Comparison of ENCODE assay signal across 21 cellular contexts in the genomic region with DNA sequence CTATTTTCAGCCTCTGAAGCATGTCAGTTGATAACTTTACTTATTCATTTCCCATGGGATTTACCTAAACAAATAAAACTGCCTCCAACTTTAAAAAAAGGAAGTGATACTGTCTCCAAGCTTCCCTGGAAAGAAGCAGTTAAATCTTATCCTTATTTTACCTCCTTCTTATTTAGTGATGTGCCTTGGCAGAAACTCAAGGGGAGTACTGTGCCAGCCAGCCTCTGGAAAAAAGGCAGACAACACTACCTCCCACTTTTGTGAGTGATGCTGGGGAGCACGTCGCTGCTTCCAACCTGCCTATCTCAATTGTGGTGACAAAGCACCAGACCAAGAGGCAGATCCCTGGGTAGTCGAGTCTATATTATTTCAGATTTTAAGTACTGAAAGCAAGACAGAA.
A peak's percentile ranks its signal among the peaks of the same experiment; 100 is the strongest.
DNase-seq lines count a peak whose midpoint lies in the region; ATAC-seq, FAIRE-seq and TF ChIP-seq lines count a peak whose summit lies in the region.
"Had no signal": no experiment of that assay in that cellular context is flagged by ENCODE, and none has a peak within 500 bp of the region (broad histone marks: within the 10 kb centered on the region; RNA-seq: fewer than 3 reads in every experiment).

No MANE protein-coding gene starts in this region.

- DNase-seq in Ammon's horn (ENCODE audit: low spot score): peak; percentile 11
- DNase-seq in GM12891 (ENCODE audit: insufficient read length, low spot score): no peak
- peak; percentile 1 for DNase-seq in fibroblast of mammary gland (ENCODE audit: low read depth)
- no peak for DNase-seq in NCI-H526 treated with DMSO at 0.1 percent for 48 hours (lab: John Stamatoyannopoulos, UW)
- no peak for DNase-seq in activated CD4-positive, alpha-beta T cell treated with anti-CD3 and anti-CD28 coated beads for 1 hour
- no peak for DNase-seq in NCI-H146 treated with DMSO at 0.1 percent for 48 hours (lab: John Stamatoyannopoulos, UW; ENCODE audit: unreplicated experiment)
- no peak for DNase-seq in cerebellar nuclear complex (lab: John Stamatoyannopoulos, UW)
- DNase-seq: activated CD8-positive, alpha-beta T cell treated with anti-CD3 and anti-CD28 coated beads for 36 hours; activated effector memory CD4-positive, alpha-beta T cell treated with Interleukin-2 at 50 U/mL for 16 hours; activated naive CD8-positive, alpha-beta T cell treated with anti-CD3 and anti-CD28 coated beads, Interleukin-2, amount 10 ng/mL, durations not matched to agents 7 days and 5 days; effector CD4-positive, alpha-beta T cell; NCI-H1436 treated with DMSO at 0.1 percent for 48 hours; NCI-H774; stimulated activated CD4-positive, alpha-beta T cell treated with anti-CD3 and anti-CD28 coated beads, Interleukin-15, amount 100 ng/mL, for 24 hours; thyroid gland had no signal

- FAIRE-seq in GM12891 (lab: Jason Lieb, UNC): no peak
- FAIRE-seq: D721Med, islet of Langerhans had no signal

- ATAC-seq in SK-N-SH treated with all-trans-retinoic acid at 6 μM for 48 hours: peak; percentile 89
- ATAC-seq: activated CD8-positive, alpha-beta T cell treated with anti-CD3 and anti-CD28 coated beads for 36 hours; gastroesophageal sphincter; sciatic nerve had no signal

- TF ChIP-seq POLR2A in GM12891 (IDR thresholded peaks at IDR 0.05; ENCODE audit: low read depth, low read length): no peak

- no peak overlapping the region for H3K4me3 ChIP-seq in fibroblast of mammary gland (ENCODE audit: control insufficient read depth, low read depth, low read length)
- H3K4me3 ChIP-seq: gastroesophageal sphincter, lung, thyroid gland had no signal

- no peak for TF ChIP-seq CTCF in fibroblast of mammary gland (conservative IDR thresholded peaks at IDR 0.05; ENCODE audit: control insufficient read depth, insufficient read depth, low read depth, low read length)

TF ChIP-seq in GM12891, 5 proteins besides CTCF, POLR2A, EP300 and RAD21:
- TF ChIP-seq SPI1 (IDR thresholded peaks at IDR 0.05; ENCODE audit: low read depth, low read length) (0 out of 2 replicates have a peak, but pooled peaks have one; percentile 11), POLR2AphosphoS5 (IDR thresholded peaks at IDR 0.05; ENCODE audit: low read depth, low read length) (no peak), TAF1 (IDR thresholded peaks at IDR 0.05; ENCODE audit: low read depth, low read length) (no peak), POU2F2 (IDR thresholded peaks at IDR 0.05; ENCODE audit: low read depth, low read length) (no peak)

TF ChIP-seq in SK-N-SH treated with all-trans-retinoic acid at 6 μM for 48 hours, 23 proteins besides CTCF, POLR2A, EP300 and RAD21:
- no peak for TF ChIP-seq ZC3H10 (CRISPR knock-in tag; IDR thresholded peaks at IDR 0.05)
- TF ChIP-seq ZFP3 (CRISPR knock-in tag; IDR thresholded peaks at IDR 0.05): no peak
- no peak for TF ChIP-seq ZFP30 (CRISPR knock-in tag; IDR thresholded peaks at IDR 0.05)
- no peak for TF ChIP-seq TCF4 (CRISPR knock-in tag; IDR thresholded peaks at IDR 0.05; ENCODE audit: borderline replicate concordance)
- no peak for TF ChIP-seq ARNTL (CRISPR knock-in tag; IDR thresholded peaks at IDR 0.05; ENCODE audit: borderline replicate concordance, low read depth)
- no peak for TF ChIP-seq BACH2 (CRISPR knock-in tag; IDR thresholded peaks at IDR 0.05; ENCODE audit: borderline replicate concordance)
- TF ChIP-seq, protein P1, sequence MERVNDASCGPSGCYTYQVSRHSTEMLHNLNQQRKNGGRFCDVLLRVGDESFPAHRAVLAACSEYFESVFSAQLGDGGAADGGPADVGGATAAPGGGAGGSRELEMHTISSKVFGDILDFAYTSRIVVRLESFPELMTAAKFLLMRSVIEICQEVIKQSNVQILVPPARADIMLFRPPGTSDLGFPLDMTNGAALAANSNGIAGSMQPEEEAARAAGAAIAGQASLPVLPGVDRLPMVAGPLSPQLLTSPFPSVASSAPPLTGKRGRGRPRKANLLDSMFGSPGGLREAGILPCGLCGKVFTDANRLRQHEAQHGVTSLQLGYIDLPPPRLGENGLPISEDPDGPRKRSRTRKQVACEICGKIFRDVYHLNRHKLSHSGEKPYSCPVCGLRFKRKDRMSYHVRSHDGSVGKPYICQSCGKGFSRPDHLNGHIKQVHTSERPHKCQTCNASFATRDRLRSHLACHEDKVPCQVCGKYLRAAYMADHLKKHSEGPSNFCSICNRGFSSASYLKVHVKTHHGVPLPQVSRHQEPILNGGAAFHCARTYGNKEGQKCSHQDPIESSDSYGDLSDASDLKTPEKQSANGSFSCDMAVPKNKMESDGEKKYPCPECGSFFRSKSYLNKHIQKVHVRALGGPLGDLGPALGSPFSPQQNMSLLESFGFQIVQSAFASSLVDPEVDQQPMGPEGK (CRISPR knock-in tag; IDR thresholded peaks at IDR 0.05; ENCODE audit: borderline replicate concordance): no peak
- no peak for TF ChIP-seq ZNF8 (CRISPR knock-in tag; IDR thresholded peaks at IDR 0.05)
- TF ChIP-seq ESRRG (CRISPR knock-in tag; IDR thresholded peaks at IDR 0.05): no peak
- TF ChIP-seq TOX (CRISPR knock-in tag; IDR thresholded peaks at IDR 0.05; ENCODE audit: borderline replicate concordance): no peak
- TF ChIP-seq SNAI2 (CRISPR knock-in tag; IDR thresholded peaks at IDR 0.05): no peak
- TF ChIP-seq, protein P2, sequence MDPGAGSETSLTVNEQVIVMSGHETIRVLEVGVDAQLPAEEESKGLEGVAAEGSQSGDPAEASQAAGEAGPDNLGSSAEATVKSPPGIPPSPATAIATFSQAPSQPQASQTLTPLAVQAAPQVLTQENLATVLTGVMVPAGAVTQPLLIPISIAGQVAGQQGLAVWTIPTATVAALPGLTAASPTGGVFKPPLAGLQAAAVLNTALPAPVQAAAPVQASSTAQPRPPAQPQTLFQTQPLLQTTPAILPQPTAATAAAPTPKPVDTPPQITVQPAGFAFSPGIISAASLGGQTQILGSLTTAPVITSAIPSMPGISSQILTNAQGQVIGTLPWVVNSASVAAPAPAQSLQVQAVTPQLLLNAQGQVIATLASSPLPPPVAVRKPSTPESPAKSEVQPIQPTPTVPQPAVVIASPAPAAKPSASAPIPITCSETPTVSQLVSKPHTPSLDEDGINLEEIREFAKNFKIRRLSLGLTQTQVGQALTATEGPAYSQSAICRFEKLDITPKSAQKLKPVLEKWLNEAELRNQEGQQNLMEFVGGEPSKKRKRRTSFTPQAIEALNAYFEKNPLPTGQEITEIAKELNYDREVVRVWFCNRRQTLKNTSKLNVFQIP (CRISPR knock-in tag; IDR thresholded peaks at IDR 0.05; ENCODE audit: borderline replicate concordance, low read depth): no peak
- TF ChIP-seq ISL1 (CRISPR knock-in tag; IDR thresholded peaks at IDR 0.05): no peak
- no peak for TF ChIP-seq ZNF70 (CRISPR knock-in tag; IDR thresholded peaks at IDR 0.05)
- TF ChIP-seq PPARA (CRISPR knock-in tag; IDR thresholded peaks at IDR 0.05; ENCODE audit: borderline replicate concordance): no peak
- no peak for TF ChIP-seq CSDC2 (CRISPR knock-in tag; IDR thresholded peaks at IDR 0.05)
- TF ChIP-seq ZNF565 (CRISPR knock-in tag; conservative IDR thresholded peaks at IDR 0.05; ENCODE audit: low read depth): no peak
- TF ChIP-seq, protein P3, sequence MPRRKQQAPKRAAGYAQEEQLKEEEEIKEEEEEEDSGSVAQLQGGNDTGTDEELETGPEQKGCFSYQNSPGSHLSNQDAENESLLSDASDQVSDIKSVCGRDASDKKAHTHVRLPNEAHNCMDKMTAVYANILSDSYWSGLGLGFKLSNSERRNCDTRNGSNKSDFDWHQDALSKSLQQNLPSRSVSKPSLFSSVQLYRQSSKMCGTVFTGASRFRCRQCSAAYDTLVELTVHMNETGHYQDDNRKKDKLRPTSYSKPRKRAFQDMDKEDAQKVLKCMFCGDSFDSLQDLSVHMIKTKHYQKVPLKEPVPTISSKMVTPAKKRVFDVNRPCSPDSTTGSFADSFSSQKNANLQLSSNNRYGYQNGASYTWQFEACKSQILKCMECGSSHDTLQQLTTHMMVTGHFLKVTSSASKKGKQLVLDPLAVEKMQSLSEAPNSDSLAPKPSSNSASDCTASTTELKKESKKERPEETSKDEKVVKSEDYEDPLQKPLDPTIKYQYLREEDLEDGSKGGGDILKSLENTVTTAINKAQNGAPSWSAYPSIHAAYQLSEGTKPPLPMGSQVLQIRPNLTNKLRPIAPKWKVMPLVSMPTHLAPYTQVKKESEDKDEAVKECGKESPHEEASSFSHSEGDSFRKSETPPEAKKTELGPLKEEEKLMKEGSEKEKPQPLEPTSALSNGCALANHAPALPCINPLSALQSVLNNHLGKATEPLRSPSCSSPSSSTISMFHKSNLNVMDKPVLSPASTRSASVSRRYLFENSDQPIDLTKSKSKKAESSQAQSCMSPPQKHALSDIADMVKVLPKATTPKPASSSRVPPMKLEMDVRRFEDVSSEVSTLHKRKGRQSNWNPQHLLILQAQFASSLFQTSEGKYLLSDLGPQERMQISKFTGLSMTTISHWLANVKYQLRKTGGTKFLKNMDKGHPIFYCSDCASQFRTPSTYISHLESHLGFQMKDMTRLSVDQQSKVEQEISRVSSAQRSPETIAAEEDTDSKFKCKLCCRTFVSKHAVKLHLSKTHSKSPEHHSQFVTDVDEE (CRISPR knock-in tag; IDR thresholded peaks at IDR 0.05): no peak
- no peak for TF ChIP-seq RARB (CRISPR knock-in tag; IDR thresholded peaks at IDR 0.05)
TF ChIP-seq in SK-N-SH treated with all-trans-retinoic acid at 6 μM for 48 hours: peak in this region for 0.

Comparison
In these comparisons a context has a peak if more than half of its experiments do, and no peak if none do; other contexts are left out.
1. DNase-seq: peak in Ammon's horn (single experiment) and fibroblast of mammary gland (single experiment); none in GM12891 (single experiment), NCI-H526 treated with DMSO at 0.1 percent for 48 hours (single experiment), activated CD4-positive, alpha-beta T cell treated with anti-CD3 and anti-CD28 coated beads for 1 hour (single experiment), NCI-H146 treated with DMSO at 0.1 percent for 48 hours (single experiment) and cerebellar nuclear complex (0 of 2).